8 cellular contexts compared by ENCODE assay signal in the genomic region with DNA sequence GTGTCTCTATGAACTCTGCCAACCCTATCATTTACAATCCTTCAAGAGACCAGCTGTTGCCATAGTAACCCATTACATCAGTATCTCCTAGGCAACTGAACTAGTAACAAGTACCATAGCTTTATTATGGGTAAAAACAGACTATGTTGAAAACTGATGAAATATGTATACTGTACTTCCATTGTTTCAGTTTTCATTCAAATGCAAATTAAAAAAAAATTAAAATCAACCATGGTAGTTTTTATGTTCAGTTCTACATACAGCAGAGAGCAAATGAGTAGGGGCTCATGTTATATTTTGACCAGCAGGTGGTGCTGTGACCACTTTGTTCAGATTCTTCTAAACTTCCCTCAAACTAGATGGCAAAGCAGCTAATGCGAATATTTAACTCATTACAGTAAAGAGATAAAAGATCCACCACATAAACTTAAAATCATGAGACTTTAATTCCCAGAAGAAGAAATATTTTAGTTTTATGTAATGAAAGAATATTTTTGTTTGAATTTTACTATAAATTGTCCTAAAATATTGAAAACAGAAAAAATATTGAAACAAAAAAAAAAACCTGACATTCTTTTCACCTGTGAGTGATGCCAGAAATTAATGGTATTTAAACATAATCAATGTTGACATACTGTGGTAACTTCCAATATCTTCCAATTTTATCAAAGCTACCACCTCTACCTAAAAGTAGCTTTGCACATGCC.
DNase-seq lines count a peak whose midpoint lies in the region; ATAC-seq and TF ChIP-seq lines count a peak whose summit lies in the region.

No MANE protein-coding gene starts in this region.

- POLR2A ChIA-PET in HCT116 (lab: Charles Lee), result no interaction called here

- ATAC-seq in HCT116 (peak; percentile 92), sciatic nerve (peak; percentile 84), HG02642 (IDR thresholded peaks at IDR 0.05; ENCODE audit: poor library complexity, unreplicated experiment) (no peak)

- no peaks in the 10 kb centered on the region; a peak in 1 of 4 replicates for H3K4me1 ChIP-seq in HCT116 (ENCODE audit: control insufficient read depth in 1 of 2, insufficient read depth in 2 of 2, low read length in 2 of 2)
- peaks cover 27 to 46% of the 10 kb centered on the region in 2 donors for H3K4me1 ChIP-seq in adrenal gland (replicated peaks in 1 of 2)
- peaks cover 45% of the 10 kb centered on the region for H3K4me1 ChIP-seq in left ventricle myocardium inferior

- 4 to 12% (median 8%) methylated on average over 1 of the region's 1 CpG for WGBS in adrenal gland, 4 donors

- no peaks in the 10 kb centered on the region for H4K20me1 ChIP-seq in HCT116 (ENCODE audit: insufficient read depth)

- no peaks in the 10 kb centered on the region for H3K36me3 ChIP-seq in HCT116 (ENCODE audit: control insufficient read depth in 1 of 2, insufficient read depth in 2 of 2, low read length in 2 of 2)
- no peaks in the 10 kb centered on the region for H3K36me3 ChIP-seq in SK-N-MC (ENCODE audit: insufficient read depth, low read length)
- peaks cover 0 to 42% of the 10 kb centered on the region in 2 donors for H3K36me3 ChIP-seq in adrenal gland (replicated peaks in 1 of 2)
- H3K36me3 ChIP-seq in left ventricle myocardium inferior, result peaks cover 55% of the 10 kb centered on the region

- H3K9me2 ChIP-seq in HCT116 (ENCODE audit: insufficient read depth), result no peaks in the 10 kb centered on the region

- no peaks in the 10 kb centered on the region for H3K79me2 ChIP-seq in HCT116 (ENCODE audit: insufficient read depth, low read length)

- peak; percentile 78 for DNase-seq in EH (ENCODE audit: low read depth)
- peak; percentile 75 for DNase-seq in HCT116 (ENCODE audit: low read depth, low spot score)
- DNase-seq in NCI-H1048 (lab: John Stamatoyannopoulos, UW), result peak; percentile 50
- DNase-seq in SK-N-MC (ENCODE audit: low read depth, low spot score), result peak; percentile 87
- DNase-seq in adrenal gland, result peak; percentile 62 to 92 (median 78)
- DNase-seq in left ventricle myocardium inferior, result peak; percentile 15
- peak; percentile 73 for DNase-seq in sciatic nerve (ENCODE audit: low spot score)

- H3K27ac ChIP-seq in HCT116 (ENCODE audit: low read depth, low read length) (no peak overlapping the region), SK-N-MC (no peak overlapping the region), adrenal gland (no peak overlapping the region), left ventricle myocardium inferior (replicated peaks) (peak overlapping the region; percentile 37)

- H3K27me3 ChIP-seq in HCT116 (ENCODE audit: insufficient read depth, low read length) (no peaks in the 10 kb centered on the region), adrenal gland (no peaks in the 10 kb centered on the region), left ventricle myocardium inferior (ENCODE audit: low read depth) (no peaks in the 10 kb centered on the region)

- H2AFZ ChIP-seq in HCT116 (ENCODE audit: low read depth, low read length, poor library complexity, severe bottlenecking), result no peak overlapping the region

- H3K9ac ChIP-seq in HCT116 (ENCODE audit: low read length) (no peak overlapping the region), SK-N-MC (ENCODE audit: insufficient read length) (no peak overlapping the region)

- TF ChIP-seq POLR2A in HCT116 (IDR thresholded peaks at IDR 0.05; ENCODE audit: borderline replicate concordance, extremely low read depth, insufficient read depth, insufficient read length) (no peak), adrenal gland (IDR thresholded peaks at IDR 0.05) (no peak)

- no TSS peak for BruUV-seq in HCT116 (replicated peaks; lab: Mats Ljungman, UMichigan)

- no peak overlapping the region for H3K4me2 ChIP-seq in HCT116 (ENCODE audit: low read length)

- H3K9me3 ChIP-seq in HCT116 (ENCODE audit: control insufficient read depth in 1 of 2, insufficient read depth in 1 of 2, low read depth in 1 of 2, low read length in 2 of 2) (no peaks in the 10 kb centered on the region), SK-N-MC (ENCODE audit: low read depth, low read length) (no peaks in the 10 kb centered on the region), adrenal gland (replicated peaks in 1 of 3) (no peaks in the 10 kb centered on the region), left ventricle myocardium inferior (replicated peaks) (no peaks in the 10 kb centered on the region)

- TF ChIP-seq RAD21 in HCT116 (IDR thresholded peaks at IDR 0.05; ENCODE audit: low read depth), result peak; percentile 86

- CTCF ChIA-PET in HCT116 (lab: Charles Lee), result interaction anchor here (0.6 to 4.3 kb wide), 16 partner anchors 8 to 1704 kb away, joined by 3 to 64 read pairs (median 3); partner anchors contain the start of gene MEF2C

- RAD21 ChIA-PET in HCT116 (lab: Charles Lee; ENCODE audit: low non-redundant PET in 1 of 2, low total read pairs in 2 of 2, uncharacterized antibody in 2 of 2, unreplicated experiment in 2 of 2), result interaction anchor here in 1 of 2 experiments (0.6 to 1.3 kb wide), 3 partner anchors 622 to 1434 kb away, joined by 3 to 4 read pairs (median 4); no protein-coding TSS in a partner anchor

- TF ChIP-seq CTCF in HCT116 (IDR thresholded peaks at IDR 0.05 in 2 of 3, conservative IDR thresholded peaks at IDR 0.05 in 1 of 3; ENCODE audit: borderline replicate concordance in 1 of 3, insufficient read depth in 1 of 3, low read depth in 2 of 3, low read length in 2 of 3) (peak; percentile 54 to 76 (median 61); a peak in 5 of 6 replicates), adrenal gland (IDR thresholded peaks at IDR 0.05) (peak; percentile 77 to 87 (median 80)), left ventricle myocardium inferior (IDR thresholded peaks at IDR 0.05; ENCODE audit: borderline replicate concordance) (peak; percentile 88)

- no peak overlapping the region for H3K4me3 ChIP-seq in HCT116 (replicated peaks in 1 of 2; ENCODE audit: low read depth in 1 of 2, low read length in 2 of 2)
- H3K4me3 ChIP-seq in SK-N-MC, result no peak overlapping the region
- no peak overlapping the region for H3K4me3 ChIP-seq in adrenal gland
- no peak overlapping the region for H3K4me3 ChIP-seq in left ventricle myocardium inferior

- intact Hi-C loops in HCT116 (cut with micrococcal nuclease) (loop anchor here (1.0 to 10.0 kb wide), 7 partner anchors 153 to 1705 kb away; partner anchors contain the start of gene MEF2C), adrenal gland (cut with DNase I) (loop anchor here (5.0 to 10.0 kb wide), 3 partner anchors 153 to 268 kb away; partner anchors contain the start of gene MEF2C (in 2 of the 2)), left ventricle myocardium inferior (cut with micrococcal nuclease) (loop anchor here (5.0 kb wide), 2 partner anchors 158 to 1538 kb away; no protein-coding TSS in a partner anchor), sciatic nerve (cut with DNase I) (no loop called here)

TF ChIP-seq in HCT116, 20 proteins besides CTCF, POLR2A, EP300 and RAD21:
- TF ChIP-seq EGR1 (IDR thresholded peaks at IDR 0.05; ENCODE audit: low read depth) (no peak), SRF (IDR thresholded peaks at IDR 0.05; ENCODE audit: low read depth) (no peak), CEBPB (IDR thresholded peaks at IDR 0.05; ENCODE audit: low read depth) (no peak), POLR2AphosphoS5 (IDR thresholded peaks at IDR 0.05; ENCODE audit: low read depth, low read length) (no peak), MAX (IDR thresholded peaks at IDR 0.05) (no peak)
TF ChIP-seq in HCT116: peak in this region for 0.

Comparison
In these comparisons a context has a peak if more than half of its experiments do, and no peak if none do; other contexts are left out.
1. DNase-seq: peak in every context shown above with its lines; median percentile 87 in SK-N-MC; 78 in EH; 78 in adrenal gland; 75 in HCT116; 73 in sciatic nerve; 50 in NCI-H1048; 15 in left ventricle myocardium inferior.